1 cellular context compared by ENCODE assay signal in genomic region chr4:144178414-144178813, GRCh38.
TF ChIP-seq lines count a peak whose summit lies in the region.

No MANE protein-coding gene starts in this region.

TF ChIP-seq in H1, 55 proteins besides CTCF, POLR2A, EP300 and RAD21:
- TF ChIP-seq SRF (IDR thresholded peaks at IDR 0.05; ENCODE audit: low read depth, low read length), result no peak
- TF ChIP-seq TEAD4 (IDR thresholded peaks at IDR 0.05; ENCODE audit: low read depth, low read length), result peak; percentile 85
- TF ChIP-seq SIX5 (IDR thresholded peaks at IDR 0.05; ENCODE audit: low read depth, low read length), result no peak
- TF ChIP-seq SIRT6 (IDR thresholded peaks at IDR 0.05; ENCODE audit: low read length), result no peak
